Comparison of ENCODE assay signal across 24 cellular contexts in the genomic region with DNA sequence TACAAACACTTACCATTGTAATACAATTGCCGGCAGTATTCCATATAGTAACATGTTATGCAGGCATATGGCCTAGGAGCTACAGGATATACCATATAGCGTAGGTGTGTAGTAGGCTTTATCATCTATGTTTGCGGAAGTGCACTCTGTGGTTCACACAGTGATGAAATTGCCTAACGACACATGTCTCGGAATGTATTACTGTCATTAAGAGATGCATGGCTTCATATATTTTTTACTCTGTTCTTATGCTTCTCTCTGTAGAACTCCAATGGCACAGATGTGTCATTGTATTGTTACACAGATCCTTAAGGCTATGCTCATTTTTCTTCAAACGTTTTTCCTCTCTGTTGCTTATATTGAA. TPM values are rescaled to one million over a fixed set of nuclear protein-coding genes. Genes with fewer than 3 reads are reported as not detected.
"Had no signal": no experiment of that assay in that cellular context is flagged by ENCODE, and none has a peak within 500 bp of the region (broad histone marks: within the 10 kb centered on the region; RNA-seq: fewer than 3 reads in every experiment).

No MANE protein-coding gene starts in this region.

- H3K27ac Mint-ChIP-seq: effector memory CD8-positive, alpha-beta T cell; memory B cell; natural killer cell treated with Interleukin-12 subunit alpha and Interleukin-12 subunit beta and Interleukin-15 and Interleukin-18, amount 100 ng/mL, for 72 hours; stimulated activated effector memory CD8-positive, alpha-beta T cell treated with anti-CD3 and anti-CD28 coated beads, Interleukin-12 subunit alpha, Interleukin-12 subunit beta, amount 100 ng/mL, for 72 hours had no signal

- H3K4me3 Mint-ChIP-seq: effector memory CD8-positive, alpha-beta T cell; memory B cell; natural killer cell treated with Interleukin-12 subunit alpha and Interleukin-12 subunit beta and Interleukin-15 and Interleukin-18, amount 100 ng/mL, for 72 hours; neural crest cell; stimulated activated effector memory CD8-positive, alpha-beta T cell treated with anti-CD3 and anti-CD28 coated beads, Interleukin-12 subunit alpha, Interleukin-12 subunit beta, amount 100 ng/mL, for 72 hours; type B pancreatic cell had no signal

- H3K4me1 ChIP-seq: gastrocnemius medialis, prostate gland, right atrium auricular region, stomach, thyroid gland, uterus had no signal

- H3K27ac ChIP-seq: coronary artery, gastrocnemius medialis, heart left ventricle, hepatocyte, neutrophil, prostate gland, right atrium auricular region, stomach, thyroid gland, uterus had no signal

- H3K9me3 Mint-ChIP-seq: effector memory CD8-positive, alpha-beta T cell; memory B cell; natural killer cell treated with Interleukin-12 subunit alpha and Interleukin-12 subunit beta and Interleukin-15 and Interleukin-18, amount 100 ng/mL, for 72 hours; stimulated activated effector memory CD8-positive, alpha-beta T cell treated with anti-CD3 and anti-CD28 coated beads, Interleukin-12 subunit alpha, Interleukin-12 subunit beta, amount 100 ng/mL, for 72 hours had no signal

- DNase-seq: effector memory CD8-positive, alpha-beta T cell; foreskin fibroblast; gastrocnemius medialis; heart left ventricle; kidney; stimulated activated CD4-positive, alpha-beta T cell treated with anti-CD3 and anti-CD28 coated beads, Interleukin-2, amount 100 ng/mL, for 24 hours; stimulated activated CD4-positive, alpha-beta T cell treated with anti-CD3 and anti-CD28 coated beads, Interleukin-4, amount 100 ng/mL, for 24 hours; stimulated activated naive CD4-positive, alpha-beta T cell treated with Interleukin-2 at 50 U/mL for 16 hours; stomach; thyroid gland; uterus had no signal

- H2AFZ ChIP-seq: hepatocyte had no signal

- H3K79me2 ChIP-seq: hepatocyte had no signal

- H3K36me3 ChIP-seq: gastrocnemius medialis, heart left ventricle, neutrophil, prostate gland, right atrium auricular region, stomach, thyroid gland, uterus had no signal

- H3K36me3 Mint-ChIP-seq: memory B cell; natural killer cell treated with Interleukin-12 subunit alpha and Interleukin-12 subunit beta and Interleukin-15 and Interleukin-18, amount 100 ng/mL, for 72 hours; stimulated activated effector memory CD8-positive, alpha-beta T cell treated with anti-CD3 and anti-CD28 coated beads, Interleukin-12 subunit alpha, Interleukin-12 subunit beta, amount 100 ng/mL, for 72 hours; type B pancreatic cell had no signal

- H3K27me3 ChIP-seq: neutrophil, right atrium auricular region, thyroid gland, uterus had no signal

- H3K4me1 Mint-ChIP-seq: memory B cell; stimulated activated effector memory CD8-positive, alpha-beta T cell treated with anti-CD3 and anti-CD28 coated beads, Interleukin-12 subunit alpha, Interleukin-12 subunit beta, amount 100 ng/mL, for 72 hours had no signal

- H3K9me3 ChIP-seq: gastrocnemius medialis, heart left ventricle, neutrophil, prostate gland, right atrium auricular region, stomach, thyroid gland, uterus had no signal

- H3K4me2 ChIP-seq: hepatocyte, smooth muscle cell had no signal

- H3K4me3 ChIP-seq: coronary artery, gastrocnemius medialis, heart left ventricle, hepatocyte, lung, prostate gland, right atrium auricular region, smooth muscle cell, stomach, thyroid gland, uterus had no signal

RNA-seq across cellular contexts. Expression of gene ANKRD18A, which starts 19.2 kb away (rescaled TPM):
- total RNA-seq: dermis microvascular lymphatic vessel endothelial cell, gastrocnemius medialis, smooth muscle cell had no signal
- polyA plus RNA-seq: smooth muscle cell had no signal
